In genomic region chr1:232620356-232620841, GRCh38 we compare ENCODE assay signal across 9 cellular contexts. TPM values are rescaled to one million over a fixed set of nuclear protein-coding genes. Genes with fewer than 3 reads are reported as not detected.
DNase-seq lines count a peak whose midpoint lies in the region; ATAC-seq and TF ChIP-seq lines count a peak whose summit lies in the region.
"Had no signal": no experiment of that assay in that cellular context is flagged by ENCODE, and none has a peak within 500 bp of the region (broad histone marks: within the 10 kb centered on the region; RNA-seq: fewer than 3 reads in every experiment).

No MANE protein-coding gene starts in this region.

- CTCF ChIA-PET in A673 (lab: Charles Lee), result no interaction called here

- no peaks in the 10 kb centered on the region for H3K36me3 ChIP-seq in A673 (ENCODE audit: insufficient read depth, low read length, poor library complexity, severe bottlenecking)

- DNase-seq in A673 (ENCODE audit: low spot score) (peak; percentile 89), NCI-H1105 treated with DMSO at 0.1 percent for 48 hours (lab: John Stamatoyannopoulos, UW) (peak; percentile 94), SKM-1 (lab: John Stamatoyannopoulos, UW; ENCODE audit: unreplicated experiment) (peak; percentile 95), head of caudate nucleus (peak in 31 of 42 donors; percentile 11 to 81 (median 54)), pulmonary artery endothelial cell (ENCODE audit: low read depth, low spot score) (peak; percentile 63)
- DNase-seq in activated naive CD4-positive, alpha-beta T cell treated with anti-CD3 and anti-CD28 coated beads, Interleukin-2, amount 50 U/mL, for 16 hours, result no peak
- DNase-seq in natural killer cell treated with Interleukin-12 subunit alpha and Interleukin-12 subunit beta and Interleukin-15 and Interleukin-18, amount 100 ng/mL, for 72 hours (ENCODE audit: low spot score), result no peak

- no peaks in the 10 kb centered on the region for H3K9me3 ChIP-seq in A673 (ENCODE audit: low read depth, low read length, poor library complexity, severe bottlenecking)

- peak overlapping the region; percentile 75 for H3K27ac ChIP-seq in A673 (ENCODE audit: low read depth, low read length, poor library complexity, severe bottlenecking)

- peaks cover 40% of the 10 kb centered on the region for H3K4me1 ChIP-seq in A673 (ENCODE audit: insufficient read depth, low read length, poor library complexity, severe bottlenecking)

- TF ChIP-seq CTCF in A673 (conservative IDR thresholded peaks at IDR 0.05; ENCODE audit: low read depth, low read length), result no peak

- no peaks in the 10 kb centered on the region for H3K27me3 ChIP-seq in A673 (replicated peaks; ENCODE audit: insufficient read depth, low read depth, low read length, poor library complexity)

- H3K4me3 ChIP-seq in A673 (ENCODE audit: low read depth, low read length, poor library complexity, severe bottlenecking), result peak overlapping the region; percentile 2

- H3K4me3 Mint-ChIP-seq in natural killer cell treated with Interleukin-12 subunit alpha and Interleukin-12 subunit beta and Interleukin-15 and Interleukin-18, amount 100 ng/mL, for 72 hours, result no peak overlapping the region

- POLR2A ChIA-PET in A673 (lab: Charles Lee; ENCODE audit: low non-redundant PET), result interaction anchor here (0.6 kb wide), 1 partner anchor 682 kb away, joined by 3 read pairs; no protein-coding TSS in a partner anchor

- no peaks in the 10 kb centered on the region for H3K9me3 Mint-ChIP-seq in natural killer cell treated with Interleukin-12 subunit alpha and Interleukin-12 subunit beta and Interleukin-15 and Interleukin-18, amount 100 ng/mL, for 72 hours

- peaks cover 19 to 23% of the 10 kb centered on the region in 2 donors for H3K27me3 Mint-ChIP-seq in natural killer cell treated with Interleukin-12 subunit alpha and Interleukin-12 subunit beta and Interleukin-15 and Interleukin-18, amount 100 ng/mL, for 72 hours

- no TSS peak for BruUV-seq in A673 (replicated peaks; lab: Mats Ljungman, UMichigan)

- ATAC-seq in GM19351 (IDR thresholded peaks at IDR 0.05; ENCODE audit: unreplicated experiment), result no peak
- no peak for ATAC-seq in natural killer cell treated with Interleukin-12 subunit alpha and Interleukin-12 subunit beta and Interleukin-15 and Interleukin-18, amount 100 ng/mL, for 72 hours
- ATAC-seq: Panc1 had no signal

- no peaks in the 10 kb centered on the region for H3K36me3 Mint-ChIP-seq in natural killer cell treated with Interleukin-12 subunit alpha and Interleukin-12 subunit beta and Interleukin-15 and Interleukin-18, amount 100 ng/mL, for 72 hours

- intact Hi-C loops in A673 (cut with micrococcal nuclease; ENCODE audit: unreplicated experiment), result loop anchor here (10.0 kb wide), 2 partner anchors 146 to 186 kb away; no protein-coding TSS in a partner anchor
- intact Hi-C loops in head of caudate nucleus (cut with DNase I), result no loop called here

- no peak overlapping the region for H3K27ac Mint-ChIP-seq in natural killer cell treated with Interleukin-12 subunit alpha and Interleukin-12 subunit beta and Interleukin-15 and Interleukin-18, amount 100 ng/mL, for 72 hours

- H3K4me1 Mint-ChIP-seq in natural killer cell treated with Interleukin-12 subunit alpha and Interleukin-12 subunit beta and Interleukin-15 and Interleukin-18, amount 100 ng/mL, for 72 hours (ENCODE audit: low read depth in 2 of 2), result peaks cover 0 to 6% of the 10 kb centered on the region in 2 donors

RNA-seq across cellular contexts. Expression of gene SIPA1L2, which starts 9.5 kb away (rescaled TPM):
- 3.4 and 6.2 TPM in 2 replicates for total RNA-seq in A673 (2021)
- 9.9 and 20.6 TPM in 2 replicates for total RNA-seq in pulmonary artery endothelial cell
- 1 to 10 TPM; 2.4 to 3.7 TPM for total RNA-seq in natural killer cell treated with Interleukin-12 subunit alpha and Interleukin-12 subunit beta and Interleukin-15 and Interleukin-18, amount 100 ng/mL, for 72 hours

Comparison
In these comparisons a context has a peak if more than half of its experiments do, and no peak if none do; other contexts are left out.
1. DNase-seq: peak in A673 (single experiment), NCI-H1105 treated with DMSO at 0.1 percent for 48 hours (single experiment), SKM-1 (single experiment), head of caudate nucleus (31 of 42) and pulmonary artery endothelial cell (single experiment); none in activated naive CD4-positive, alpha-beta T cell treated with anti-CD3 and anti-CD28 coated beads, Interleukin-2, amount 50 U/mL, for 16 hours (single experiment) and natural killer cell treated with Interleukin-12 subunit alpha and Interleukin-12 subunit beta and Interleukin-15 and Interleukin-18, amount 100 ng/mL, for 72 hours (single experiment).